9 cellular contexts compared by ENCODE assay signal in the genomic region with DNA sequence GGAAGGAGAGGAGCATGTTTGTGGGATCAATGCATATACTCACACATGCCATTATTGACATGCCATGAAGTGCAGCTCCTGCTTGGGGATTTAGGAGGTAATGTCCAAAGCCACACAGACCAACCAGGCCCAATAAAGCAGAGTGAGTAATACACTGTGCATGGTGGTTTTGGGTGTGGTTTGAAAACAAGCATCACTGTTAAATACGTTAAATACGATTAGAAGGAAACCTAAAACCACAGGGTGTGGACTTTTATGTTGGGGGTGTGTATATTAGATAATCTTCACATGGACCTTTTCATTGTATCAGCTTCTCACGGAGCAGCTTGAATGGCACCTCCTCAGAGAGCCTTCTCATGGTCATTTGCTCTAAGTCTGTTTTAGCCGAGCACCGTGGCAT. TPM values are rescaled to one million over a fixed set of nuclear protein-coding genes. Genes with fewer than 3 reads are reported as not detected.
A peak's percentile ranks its signal among the peaks of the same experiment; 100 is the strongest.
DNase-seq lines count a peak whose midpoint lies in the region; ATAC-seq and TF ChIP-seq lines count a peak whose summit lies in the region.
"Had no signal": no experiment of that assay in that cellular context is flagged by ENCODE, and none has a peak within 500 bp of the region (broad histone marks: within the 10 kb centered on the region; RNA-seq: fewer than 3 reads in every experiment).

No MANE protein-coding gene starts in this region.

- no peaks in the 10 kb centered on the region for H3K9me2 ChIP-seq in PC-3 (replicated peaks; ENCODE audit: low read length)

- no peaks in the 10 kb centered on the region for H3K9me3 Mint-ChIP-seq in stimulated activated effector memory CD8-positive, alpha-beta T cell treated with anti-CD3 and anti-CD28 coated beads, Interleukin-12 subunit alpha, Interleukin-12 subunit beta, amount 100 ng/mL, for 72 hours
- no peaks in the 10 kb centered on the region for H3K9me3 Mint-ChIP-seq in WTC11

- dilution Hi-C loops in mammary epithelial cell (cut with HindIII; ENCODE audit: low sequenced_read_pairs), result loop anchor here (5.0 kb wide), 1 partner anchor 71 kb away; no protein-coding TSS in a partner anchor

- POLR2A ChIA-PET in PC-3 (lab: Charles Lee; ENCODE audit: unreplicated experiment), result interaction anchor here (0.7 to 0.8 kb wide), 2 partner anchors 9 to 13 kb away, joined by 4 to 7 read pairs; partner anchors contain the start of gene DENND10
- POLR2A ChIA-PET in WTC11 (lab: Charles Lee), result no interaction called here

- BruUV-seq in PC-3 (replicated peaks; lab: Mats Ljungman, UMichigan), result no TSS peak
- BruUV-seq in mammary epithelial cell (replicated peaks; lab: Mats Ljungman, UMichigan), result no TSS peak

- H3K27me3 Mint-ChIP-seq in WTC11 (ENCODE audit: low read depth), result no peaks in the 10 kb centered on the region; the same call in 1 of the 2 replicates

- H3K79me2 ChIP-seq in PC-3 (ENCODE audit: low read length) (no peaks in the 10 kb centered on the region), mammary epithelial cell (ENCODE audit: insufficient read depth, low read length) (no peaks in the 10 kb centered on the region)

- peak overlapping the region; percentile 57 for H3K4me2 ChIP-seq in PC-3 (ENCODE audit: low read length)
- H3K4me2 ChIP-seq in mammary epithelial cell (ENCODE audit: insufficient read depth, low read depth, low read length), result peak overlapping the region; percentile 14

- intact Hi-C loops in PC-3 (cut with micrococcal nuclease) (no loop called here), mammary epithelial cell (cut with micrococcal nuclease) (loop anchor here (1.0 kb wide), 1 partner anchor 11 kb away; the partner anchor contains the start of gene EIF3A)

- peaks cover 45% of the 10 kb centered on the region for H3K4me1 Mint-ChIP-seq in stimulated activated effector memory CD8-positive, alpha-beta T cell treated with anti-CD3 and anti-CD28 coated beads, Interleukin-12 subunit alpha, Interleukin-12 subunit beta, amount 100 ng/mL, for 72 hours
- no peaks in the 10 kb centered on the region for H3K4me1 Mint-ChIP-seq in WTC11

- H3K27ac ChIP-seq in PC-3 (ENCODE audit: low read length) (peak overlapping the region; percentile 85), mammary epithelial cell (ENCODE audit: insufficient read depth, low read depth, low read length) (peak overlapping the region; percentile 35)

- peak; percentile 53 for DNase-seq in activated CD8-positive, alpha-beta memory T cell treated with anti-CD3 and anti-CD28 coated beads for 24 hours
- no peak for DNase-seq in activated CD8-positive, alpha-beta memory T cell treated with anti-CD3 and anti-CD28 coated beads, Interleukin-2, amount 50 U/mL, for 48 hours
- peak; percentile 91 for DNase-seq in PC-3
- peak; percentile 95 for DNase-seq in mammary epithelial cell
- peak in 1 of 2 donors; percentile 66 for DNase-seq in stimulated activated effector memory CD8-positive, alpha-beta T cell treated with anti-CD3 and anti-CD28 coated beads, Interleukin-12 subunit alpha, Interleukin-12 subunit beta, amount 100 ng/mL, for 72 hours (ENCODE audit: low spot score in 2 of 2)
- DNase-seq in NCI-H2171 treated with DMSO at 0.1 percent for 48 hours (lab: John Stamatoyannopoulos, UW), result no peak
- DNase-seq in RKO (ENCODE audit: low spot score), result no peak
- no peak for DNase-seq in WTC11 (ENCODE audit: low spot score)
- DNase-seq: cortex of kidney had no signal

- peak overlapping the region; percentile 39 for H3K4me3 Mint-ChIP-seq in stimulated activated effector memory CD8-positive, alpha-beta T cell treated with anti-CD3 and anti-CD28 coated beads, Interleukin-12 subunit alpha, Interleukin-12 subunit beta, amount 100 ng/mL, for 72 hours
- no peak overlapping the region for H3K4me3 Mint-ChIP-seq in WTC11

- in situ Hi-C loops in mammary epithelial cell (cut with MboI; ENCODE audit: low sequenced_read_pairs in 2 of 2), result no loop called here

- CTCF ChIA-PET in PC-3 (lab: Charles Lee), result interaction anchor here (0.9 kb wide), 1 partner anchor 12 kb away, joined by 3 read pairs; no protein-coding TSS in a partner anchor
- CTCF ChIA-PET in mammary epithelial cell (lab: Charles Lee; ENCODE audit: low non-redundant PET), result interaction anchor here (0.6 kb wide), 1 partner anchor 13 kb away, joined by 4 read pairs; the partner anchor contains the start of gene DENND10
- CTCF ChIA-PET in WTC11 (lab: Charles Lee), result no interaction called here

- H3K36me3 Mint-ChIP-seq in stimulated activated effector memory CD8-positive, alpha-beta T cell treated with anti-CD3 and anti-CD28 coated beads, Interleukin-12 subunit alpha, Interleukin-12 subunit beta, amount 100 ng/mL, for 72 hours, result no peaks in the 10 kb centered on the region
- H3K36me3 Mint-ChIP-seq in WTC11, result no peaks in the 10 kb centered on the region

- no peaks in the 10 kb centered on the region for H3F3A ChIP-seq in PC-3 (ENCODE audit: low read length, unreplicated experiment)

- WGBS in mammary epithelial cell (ENCODE audit: low coverage, missing lambda C conversion rate), result 40% methylated on average over 5 of the region's 5 CpGs

- H3K36me3 ChIP-seq in PC-3 (ENCODE audit: low read depth, low read length), result no peaks in the 10 kb centered on the region
- no peaks in the 10 kb centered on the region for H3K36me3 ChIP-seq in mammary epithelial cell (ENCODE audit: insufficient read depth, low read length)

- H3K27ac Mint-ChIP-seq in stimulated activated effector memory CD8-positive, alpha-beta T cell treated with anti-CD3 and anti-CD28 coated beads, Interleukin-12 subunit alpha, Interleukin-12 subunit beta, amount 100 ng/mL, for 72 hours, result peak overlapping the region; percentile 0
- H3K27ac Mint-ChIP-seq in WTC11, result no peak overlapping the region

- ATAC-seq in PC-3 (peak; percentile 98), WTC11 (no peak)
- ATAC-seq in stimulated activated effector memory CD8-positive, alpha-beta T cell treated with anti-CD3 and anti-CD28 coated beads, Interleukin-12 subunit alpha, Interleukin-12 subunit beta, amount 100 ng/mL, for 72 hours, result peak; percentile 88

- no peak for TF ChIP-seq CTCF in PC-3 (conservative IDR thresholded peaks at IDR 0.05; ENCODE audit: low read depth, low read length)
- no peak for TF ChIP-seq CTCF in mammary epithelial cell (conservative IDR thresholded peaks at IDR 0.05 in 1 of 2, IDR thresholded peaks at IDR 0.05 in 1 of 2; ENCODE audit: extremely low read depth in 1 of 2, insufficient read depth in 1 of 2, low read depth in 1 of 2, low read length in 2 of 2)
- TF ChIP-seq CTCF in WTC11 (IDR thresholded peaks at IDR 0.05), result no peak

- H2AFZ ChIP-seq in PC-3 (ENCODE audit: low read length), result no peak overlapping the region
- H2AFZ ChIP-seq in mammary epithelial cell (ENCODE audit: low read depth, low read length), result no peak overlapping the region

- H3K9ac ChIP-seq in PC-3 (ENCODE audit: low read length), result peak overlapping the region; percentile 48
- H3K9ac ChIP-seq in mammary epithelial cell (ENCODE audit: insufficient read depth, low read length), result no peak overlapping the region

- H3K27me3 ChIP-seq in PC-3 (ENCODE audit: low read length) (no peaks in the 10 kb centered on the region), mammary epithelial cell (ENCODE audit: insufficient read depth, low read length) (no peaks in the 10 kb centered on the region)

- H4K20me1 ChIP-seq in PC-3 (ENCODE audit: low read length) (no peaks in the 10 kb centered on the region), mammary epithelial cell (ENCODE audit: insufficient read depth, low read length) (no peaks in the 10 kb centered on the region)

- H3K4me3 ChIP-seq in PC-3 (ENCODE audit: low read length) (no peak overlapping the region; the same call in 1 of the 2 replicates), mammary epithelial cell (replicated peaks in 1 of 3; ENCODE audit: insufficient read depth in 1 of 3, low read depth in 2 of 3, low read length in 3 of 3) (no peak overlapping the region)

- H3K9me3 ChIP-seq in PC-3 (ENCODE audit: low read length) (no peaks in the 10 kb centered on the region), mammary epithelial cell (replicated peaks; ENCODE audit: insufficient read depth, low read length) (no peaks in the 10 kb centered on the region)

- H3K4me1 ChIP-seq in PC-3 (ENCODE audit: insufficient read depth, low read length), result peaks cover 12% of the 10 kb centered on the region
- H3K4me1 ChIP-seq in mammary epithelial cell (ENCODE audit: insufficient read depth, low read length), result peaks cover 22% of the 10 kb centered on the region

TF ChIP-seq in WTC11, 78 proteins besides CTCF, POLR2A, EP300 and RAD21 (continues in another document):
- no peak for TF ChIP-seq MAX (CRISPR knock-in tag; IDR thresholded peaks at IDR 0.05)
- TF ChIP-seq NFE2L1 (CRISPR knock-in tag; IDR thresholded peaks at IDR 0.05), result no peak
- no peak for TF ChIP-seq ZNF138 (CRISPR knock-in tag; conservative IDR thresholded peaks at IDR 0.05)
- no peak for TF ChIP-seq TP53 (CRISPR knock-in tag; IDR thresholded peaks at IDR 0.05)
- TF ChIP-seq, protein P1, sequence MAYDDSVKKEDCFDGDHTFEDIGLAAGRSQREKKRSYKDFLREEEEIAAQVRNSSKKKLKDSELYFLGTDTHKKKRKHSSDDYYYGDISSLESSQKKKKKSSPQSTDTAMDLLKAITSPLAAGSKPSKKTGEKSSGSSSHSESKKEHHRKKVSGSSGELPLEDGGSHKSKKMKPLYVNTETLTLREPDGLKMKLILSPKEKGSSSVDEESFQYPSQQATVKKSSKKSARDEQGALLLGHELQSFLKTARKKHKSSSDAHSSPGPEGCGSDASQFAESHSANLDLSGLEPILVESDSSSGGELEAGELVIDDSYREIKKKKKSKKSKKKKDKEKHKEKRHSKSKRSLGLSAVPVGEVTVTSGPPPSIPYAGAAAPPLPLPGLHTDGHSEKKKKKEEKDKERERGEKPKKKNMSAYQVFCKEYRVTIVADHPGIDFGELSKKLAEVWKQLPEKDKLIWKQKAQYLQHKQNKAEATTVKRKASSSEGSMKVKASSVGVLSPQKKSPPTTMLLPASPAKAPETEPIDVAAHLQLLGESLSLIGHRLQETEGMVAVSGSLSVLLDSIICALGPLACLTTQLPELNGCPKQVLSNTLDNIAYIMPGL (CRISPR knock-in tag; IDR thresholded peaks at IDR 0.05), result no peak
- TF ChIP-seq TEAD1 (CRISPR knock-in tag; IDR thresholded peaks at IDR 0.05), result no peak
- no peak for TF ChIP-seq RELA (CRISPR knock-in tag; IDR thresholded peaks at IDR 0.05; ENCODE audit: borderline replicate concordance)
- no peak for TF ChIP-seq TCF7 (CRISPR knock-in tag; IDR thresholded peaks at IDR 0.05; ENCODE audit: low read depth)

RNA-seq across cellular contexts. Expression of gene EIF3A, which starts 10.4 kb away (rescaled TPM):
- total RNA-seq in PC-3 (2014; rRNA removed) (46.0 and 56.3 TPM in 2 replicates), mammary epithelial cell (100 to 1,000 TPM; 115 to 170 TPM), WTC11 (2021) (177 to 213 TPM (median 178 TPM) in 3 replicates)
- polyA plus RNA-seq in mammary epithelial cell, result 23.1 TPM
- polyA minus RNA-seq in mammary epithelial cell, result 129 TPM

RNA-seq across cellular contexts. Expression of gene DENND10, which starts 12.9 kb away (rescaled TPM):
- total RNA-seq in PC-3 (2014; rRNA removed), result 28.2 and 28.9 TPM in 2 replicates
- 10 to 100 TPM; 39.9 to 61.3 TPM for total RNA-seq in mammary epithelial cell
- polyA plus RNA-seq in mammary epithelial cell, result 51.5 TPM
- 57.5 TPM for polyA minus RNA-seq in mammary epithelial cell
- 58.7 to 60.6 TPM (median 59.0 TPM) in 3 replicates for total RNA-seq in WTC11 (2021)

Comparison
In these comparisons a context has a peak if more than half of its experiments do, and no peak if none do; other contexts are left out.
1. DNase-seq: peak in activated CD8-positive, alpha-beta memory T cell treated with anti-CD3 and anti-CD28 coated beads for 24 hours (single experiment), PC-3 (single experiment) and mammary epithelial cell (single experiment); none in activated CD8-positive, alpha-beta memory T cell treated with anti-CD3 and anti-CD28 coated beads, Interleukin-2, amount 50 U/mL, for 48 hours (single experiment), NCI-H2171 treated with DMSO at 0.1 percent for 48 hours (single experiment), RKO (single experiment) and WTC11 (single experiment).